Comparison of ENCODE assay signal across 7 cellular contexts in genomic region chr22:37166675-37167066, GRCh38. TPM values are rescaled to one million over a fixed set of nuclear protein-coding genes. Genes with fewer than 3 reads are reported as not detected.
A peak's percentile ranks its signal among the peaks of the same experiment; 100 is the strongest.
DNase-seq lines count a peak whose midpoint lies in the region; ATAC-seq, FAIRE-seq and TF ChIP-seq lines count a peak whose summit lies in the region.

No MANE protein-coding gene starts in this region.

- TF ChIP-seq CTCF in GM12864 (IDR thresholded peaks at IDR 0.05; ENCODE audit: low read depth, low read length, missing control alignments) (peak; percentile 93), bronchial epithelial cell (IDR thresholded peaks at IDR 0.05; ENCODE audit: insufficient read depth, low read length, severe bottlenecking) (peak; percentile 92)

- FAIRE-seq in bronchial epithelial cell (lab: Jason Lieb, UNC) = no peak

- no peak for ATAC-seq in HG03571 (IDR thresholded peaks at IDR 0.05; ENCODE audit: unreplicated experiment)

- peaks cover 5% of the 10 kb centered on the region for H3K27me3 ChIP-seq in bronchial epithelial cell (ENCODE audit: control insufficient read depth, insufficient read depth, low read length)

- DNase-seq in GM12864 (ENCODE audit: low read depth) = peak; percentile 52
- DNase-seq in NCI-H1105 treated with DMSO at 0.1 percent for 48 hours (lab: John Stamatoyannopoulos, UW) = peak; percentile 27
- DNase-seq in activated CD4-positive, CD25-positive, alpha-beta regulatory T cell treated with anti-CD3 and anti-CD28 coated beads, Interleukin-2, amount 50 U/mL, for 16 hours (ENCODE audit: low read depth, low spot score) = peak; percentile 68
- DNase-seq in bronchial epithelial cell (ENCODE audit: low read depth) = peak; percentile 44
- peak; percentile 73 for DNase-seq in kidney tubule cell (ENCODE audit: low spot score)
- peak; percentile 79 to 82 for DNase-seq in stimulated activated CD4-positive, alpha-beta T cell treated with anti-CD3 and anti-CD28 coated beads, Interleukin-1b, Interleukin-23, amount 100 ng/mL, for 4 hours (ENCODE audit: low read depth in 2 of 2)

- no peaks in the 10 kb centered on the region for H3K36me3 ChIP-seq in bronchial epithelial cell (ENCODE audit: control insufficient read depth, insufficient read depth, low read length)

- H3K4me3 ChIP-seq in GM12864 (ENCODE audit: low read depth, low read length) = peak overlapping the region; percentile 31
- H3K4me3 ChIP-seq in bronchial epithelial cell (ENCODE audit: low read depth, low read length) = no peak overlapping the region

RNA-seq across cellular contexts. Expression of gene IL2RB, which starts 17.0 kb away (rescaled TPM):
- total RNA-seq in bronchial epithelial cell = not detected in 2 replicates

RNA-seq across cellular contexts. Expression of gene C1QTNF6, which starts 21.4 kb away (rescaled TPM):
- 2.9 and 4.1 TPM in 2 replicates for total RNA-seq in bronchial epithelial cell

RNA-seq across cellular contexts. Expression of gene SSTR3, which starts 45.6 kb away (rescaled TPM):
- total RNA-seq in bronchial epithelial cell = not detected in 2 replicates

RNA-seq across cellular contexts. Expression of gene TMPRSS6, which starts 57.2 kb away (rescaled TPM):
- not detected in 2 replicates for total RNA-seq in bronchial epithelial cell

Comparison
In these comparisons a context has a peak if more than half of its experiments do, and no peak if none do; other contexts are left out.
1. DNase-seq: peak in every context shown above with its lines; median percentile 80 in stimulated activated CD4-positive, alpha-beta T cell treated with anti-CD3 and anti-CD28 coated beads, Interleukin-1b, Interleukin-23, amount 100 ng/mL, for 4 hours; 73 in kidney tubule cell; 68 in activated CD4-positive, CD25-positive, alpha-beta regulatory T cell treated with anti-CD3 and anti-CD28 coated beads, Interleukin-2, amount 50 U/mL, for 16 hours; 52 in GM12864; 44 in bronchial epithelial cell; 27 in NCI-H1105 treated with DMSO at 0.1 percent for 48 hours.